In genomic region chr10:119406137-119406536, GRCh38 we compare ENCODE assay signal across 23 cellular contexts.
DNase-seq lines count a peak whose midpoint lies in the region; ATAC-seq and TF ChIP-seq lines count a peak whose summit lies in the region.
"Had no signal": no experiment of that assay in that cellular context is flagged by ENCODE, and none has a peak within 500 bp of the region (broad histone marks: within the 10 kb centered on the region; RNA-seq: fewer than 3 reads in every experiment).

No MANE protein-coding gene starts in this region.

- H3K9ac ChIP-seq in mucosa of rectum (ENCODE audit: low read depth in 1 of 2, low read length in 2 of 2), result no peak overlapping the region

- H3K36me3 ChIP-seq in Peyer's patch (no peaks in the 10 kb centered on the region), esophagus (ENCODE audit: control insufficient read depth in 2 of 2, insufficient read depth in 2 of 2, low read length in 1 of 2) (peaks cover 0 to 2% of the 10 kb centered on the region in 2 donors), mucosa of rectum (ENCODE audit: control insufficient read depth in 2 of 2, insufficient read depth in 2 of 2, low read length in 2 of 2) (no peaks in the 10 kb centered on the region)

- 88 to 91% methylated on average over 3 of the region's 3 CpGs for WGBS in esophagus, 2 donors

- H3K27ac ChIP-seq in Peyer's patch (peak overlapping the region in 3 of 4 donors; percentile 25 to 70 (median 62)), esophagus (ENCODE audit: low read depth in 2 of 2, low read length in 1 of 2) (peak overlapping the region; percentile 27 to 71), mucosa of rectum (ENCODE audit: low read depth in 2 of 2, low read length in 2 of 2) (peak overlapping the region; percentile 25 to 59), substantia nigra (ENCODE audit: low read depth, low read length, poor library complexity, severe bottlenecking) (peak overlapping the region; percentile 49)
- H3K27ac ChIP-seq: hepatocyte had no signal

- H3K4me3 ChIP-seq in Peyer's patch (no peak overlapping the region), esophagus (ENCODE audit: low read depth in 1 of 2, low read length in 2 of 2) (no peak overlapping the region), mucosa of rectum (ENCODE audit: low read length in 2 of 2) (no peak overlapping the region)
- H3K4me3 ChIP-seq: hepatocyte had no signal

- no peak for TF ChIP-seq POLR2A in Peyer's patch (IDR thresholded peaks at IDR 0.05)

- no peak for TF ChIP-seq CTCF in Peyer's patch (IDR thresholded peaks at IDR 0.05)

- no peak for ATAC-seq in HG02884 (IDR thresholded peaks at IDR 0.05; ENCODE audit: unreplicated experiment)
- ATAC-seq: natural killer cell, SK-N-SH treated with all-trans-retinoic acid at 6 μM for 48 hours had no signal

- DNase-seq in Peyer's patch (no peak), substantia nigra (lab: John Stamatoyannopoulos, UW) (no peak), NCI-H526 treated with DMSO at 0.1 percent for 48 hours (lab: John Stamatoyannopoulos, UW) (no peak), cerebellar nuclear complex (lab: John Stamatoyannopoulos, UW) (no peak)
- no peak for DNase-seq in activated CD8-positive, alpha-beta memory T cell treated with anti-CD3 and anti-CD28 coated beads, Interleukin-2, amount 50 U/mL, for 4 hours
- DNase-seq: activated CD4-positive, alpha-beta memory T cell treated with anti-CD3 and anti-CD28 coated beads for 36 hours; activated CD4-positive, CD25-positive, alpha-beta regulatory T cell; activated naive CD4-positive, alpha-beta T cell treated with anti-CD3 and anti-CD28 coated beads, Interleukin-2, amount 10 ng/mL, durations not matched to agents 7 days and 5 days; activated T-cell treated with anti-CD3 and anti-CD28 coated beads, Interleukin-2, amount 50 U/mL, for 1 hour; aorta; CD4-positive, alpha-beta T cell; DMS 273 treated with DMSO at 0.1 percent for 48 hours; endodermal cell; natural killer cell; NCI-H1417; NCI-H510A treated with DMSO at 0.1 percent for 48 hours; RPMI8226; T-helper 9 cell had no signal

- peaks cover 0 to 17% (median 0%) of the 10 kb centered on the region in 4 donors for H3K4me1 ChIP-seq in Peyer's patch
- H3K4me1 ChIP-seq in esophagus (ENCODE audit: control insufficient read depth in 2 of 2, insufficient read depth in 2 of 2, low read length in 1 of 2), result peaks cover 3% of the 10 kb centered on the region in 2 donors
- H3K4me1 ChIP-seq in mucosa of rectum (ENCODE audit: control insufficient read depth in 2 of 2, insufficient read depth in 2 of 2, low read length in 2 of 2), result peaks cover 11 to 13% of the 10 kb centered on the region in 2 donors

- H3K9me3 ChIP-seq in Peyer's patch, result no peaks in the 10 kb centered on the region
- no peaks in the 10 kb centered on the region for H3K9me3 ChIP-seq in esophagus (ENCODE audit: control insufficient read depth in 2 of 2, insufficient read depth in 1 of 2, low read depth in 1 of 2, low read length in 1 of 2)
- no peaks in the 10 kb centered on the region for H3K9me3 ChIP-seq in mucosa of rectum (ENCODE audit: control insufficient read depth in 2 of 2, low read length in 2 of 2)

- H3K27me3 ChIP-seq in Peyer's patch (no peaks in the 10 kb centered on the region), esophagus (ENCODE audit: control insufficient read depth in 1 of 2, insufficient read depth in 2 of 2, low read length in 2 of 2) (no peaks in the 10 kb centered on the region), mucosa of rectum (ENCODE audit: control insufficient read depth in 2 of 2, insufficient read depth in 2 of 2, low read length in 2 of 2) (no peaks in the 10 kb centered on the region)
- H3K27me3 ChIP-seq: hepatocyte had no signal
